Comparison of ENCODE assay signal across 16 cellular contexts in genomic region chr13:102657630-102658029, GRCh38. TPM values are rescaled to one million over a fixed set of nuclear protein-coding genes. Genes with fewer than 3 reads are reported as not detected.
DNase-seq lines count a peak whose midpoint lies in the region; ATAC-seq, FAIRE-seq and TF ChIP-seq lines count a peak whose summit lies in the region.
"Had no signal": no experiment of that assay in that cellular context is flagged by ENCODE, and none has a peak within 500 bp of the region (broad histone marks: within the 10 kb centered on the region; RNA-seq: fewer than 3 reads in every experiment).

No MANE protein-coding gene starts in this region.

- DNase-seq in H9 (no peak), cardiac fibroblast (ENCODE audit: low read depth in 2 of 2) (peak in 1 of 2 donors; percentile 9), mesothelial cell of epicardium (ENCODE audit: low spot score in 2 of 2, unreplicated experiment in 2 of 2) (no peak), NCI-H510A (lab: John Stamatoyannopoulos, UW) (no peak), GM12892 (ENCODE audit: insufficient read length) (no peak)
- DNase-seq: activated CD8-positive, alpha-beta memory T cell treated with anti-CD3 and anti-CD28 coated beads, Interleukin-2, amount 50 U/mL, for 48 hours; activated naive CD8-positive, alpha-beta T cell treated with anti-CD3 and anti-CD28 coated beads for 36 hours; Caco-2; left cardiac atrium; NCI-H187; NCI-H82 had no signal

- H4K20me1 ChIP-seq in BLaER1: peaks cover 26% of the 10 kb centered on the region
- H4K20me1 ChIP-seq in H9 (ENCODE audit: control insufficient read depth, insufficient read depth, insufficient read length): no peaks in the 10 kb centered on the region

- no peak overlapping the region for H3K27ac ChIP-seq in BLaER1
- H3K27ac ChIP-seq in H9 (ENCODE audit: insufficient read length, low read depth, low read length): no peak overlapping the region
- H3K27ac ChIP-seq: SK-N-MC had no signal

- H2BK120ac ChIP-seq in H9 (ENCODE audit: low read depth, low read length, poor library complexity, severe bottlenecking): no peak overlapping the region

- no peak overlapping the region for H4K8ac ChIP-seq in H9 (replicated peaks; ENCODE audit: insufficient read length, low read depth, low read length)

- H3K4me3 Mint-ChIP-seq in H9: no peak overlapping the region
- H3K4me3 Mint-ChIP-seq in mesothelial cell of epicardium: no peak overlapping the region
- H3K4me3 Mint-ChIP-seq: activated naive CD8-positive, alpha-beta T cell treated with anti-CD3 and anti-CD28 coated beads for 36 hours had no signal

- no peak overlapping the region for H4K5ac ChIP-seq in H9 (ENCODE audit: insufficient read length, low read depth, low read length)

- no peak overlapping the region for H2BK20ac ChIP-seq in H9 (ENCODE audit: low read depth, low read length, poor library complexity, severe bottlenecking)

- TF ChIP-seq CTCF in H9 (conservative IDR thresholded peaks at IDR 0.05): peak; percentile 44; the same call in 1 of the 3 replicates
- peak; percentile 34 for TF ChIP-seq CTCF in cardiac fibroblast (IDR thresholded peaks at IDR 0.05; ENCODE audit: low read depth, low read length)
- peak; percentile 23 for TF ChIP-seq CTCF in mesothelial cell of epicardium (IDR thresholded peaks at IDR 0.05; ENCODE audit: unreplicated experiment)

- H2AK5ac ChIP-seq in H9 (ENCODE audit: insufficient read length, low read length): no peak overlapping the region

- no peaks in the 10 kb centered on the region for H3K27me3 ChIP-seq in BLaER1
- H3K27me3 ChIP-seq in H9 (ENCODE audit: insufficient read depth, low read length): no peaks in the 10 kb centered on the region

- H3T11ph ChIP-seq in H9 (ENCODE audit: low read length): no peak overlapping the region

- H3K23ac ChIP-seq in H9 (ENCODE audit: insufficient read length, low read depth, low read length): no peak overlapping the region

- no CpG with 5 or more reads among the region's 6 CpGs for WGBS in H9 (ENCODE audit: extremely low coverage, insufficient read length, low lambda C conversion rate)

- no peak overlapping the region for H3K9ac ChIP-seq in BLaER1
- no peak overlapping the region for H3K9ac ChIP-seq in H9 (ENCODE audit: extremely low read depth, insufficient read length, low read length)

- no peaks in the 10 kb centered on the region for H3K4me1 Mint-ChIP-seq in H9
- no peaks in the 10 kb centered on the region for H3K4me1 Mint-ChIP-seq in mesothelial cell of epicardium
- H3K4me1 Mint-ChIP-seq: activated naive CD8-positive, alpha-beta T cell treated with anti-CD3 and anti-CD28 coated beads for 36 hours had no signal

- H4K91ac ChIP-seq in H9 (ENCODE audit: insufficient read length, low read depth, low read length): no peak overlapping the region

- H3K27ac Mint-ChIP-seq in H9 (no peak overlapping the region), mesothelial cell of epicardium (no peak overlapping the region)
- H3K27ac Mint-ChIP-seq: activated naive CD8-positive, alpha-beta T cell treated with anti-CD3 and anti-CD28 coated beads for 36 hours had no signal

- H2BK12ac ChIP-seq in H9 (ENCODE audit: insufficient read length, low read depth, low read length): no peak overlapping the region

- H3K79me1 ChIP-seq in H9 (ENCODE audit: insufficient read depth, low read depth, low read length, poor library complexity, severe bottlenecking): no peaks in the 10 kb centered on the region

- no peak overlapping the region for H2BK5ac ChIP-seq in H9 (ENCODE audit: insufficient read length, low read length)

- TF ChIP-seq POLR2A in GM12892 (IDR thresholded peaks at IDR 0.05; ENCODE audit: low read depth, low read length): no peak

- H3K36me3 ChIP-seq in BLaER1: peaks cover 68% of the 10 kb centered on the region

- no peak overlapping the region for H3K4ac ChIP-seq in H9 (ENCODE audit: low read depth, low read length)

- no peak overlapping the region for H3K14ac ChIP-seq in H9 (ENCODE audit: insufficient read depth, low read length)

- H3K4me3 ChIP-seq in BLaER1: no peak overlapping the region
- no peak overlapping the region for H3K4me3 ChIP-seq in cardiac fibroblast (replicated peaks in 1 of 2; ENCODE audit: low read depth in 2 of 2, low read length in 2 of 2)
- H3K4me3 ChIP-seq: SK-N-MC had no signal

- ATAC-seq in HG02840 (IDR thresholded peaks at IDR 0.05; ENCODE audit: low FRiP score, unreplicated experiment): no peak
- ATAC-seq: left cardiac atrium had no signal

- no peak for FAIRE-seq in GM12892 (lab: Jason Lieb, UNC)

- H3K4me1 ChIP-seq in BLaER1: peaks cover 21% of the 10 kb centered on the region
- no peaks in the 10 kb centered on the region for H3K4me1 ChIP-seq in H9 (ENCODE audit: insufficient read depth, low read length)

- H3K79me2 ChIP-seq in H9 (ENCODE audit: insufficient read depth, low read length): no peaks in the 10 kb centered on the region

- H3K4me2 ChIP-seq in BLaER1 (peak overlapping the region; percentile 67), H9 (ENCODE audit: insufficient read depth, insufficient read length, low read length) (no peak overlapping the region)

- peaks cover 25 to 50% (median 49%) of the 10 kb centered on the region in 3 experiments for H3K36me3 Mint-ChIP-seq in H9 (ENCODE audit: insufficient read depth in 1 of 3, low read depth in 3 of 3)
- H3K36me3 Mint-ChIP-seq in mesothelial cell of epicardium: peaks cover 43% of the 10 kb centered on the region

- no peaks in the 10 kb centered on the region for H3K9me3 Mint-ChIP-seq in H9
- H3K9me3 Mint-ChIP-seq in mesothelial cell of epicardium: peaks cover 21% of the 10 kb centered on the region

- H3K18ac ChIP-seq in H9 (ENCODE audit: insufficient read length, low read depth, low read length): no peak overlapping the region

- no peak overlapping the region for H2AFZ ChIP-seq in H9 (ENCODE audit: low read length)

- H3K9me3 ChIP-seq in BLaER1 (no peaks in the 10 kb centered on the region), H9 (ENCODE audit: control insufficient read depth, low read depth, low read length) (no peaks in the 10 kb centered on the region)

- H2BK15ac ChIP-seq in H9 (ENCODE audit: low read depth, low read length): no peak overlapping the region

- H3K23me2 ChIP-seq in H9 (ENCODE audit: insufficient read length, low read depth, low read length, poor library complexity, severe bottlenecking): no peaks in the 10 kb centered on the region

- H3K56ac ChIP-seq in H9 (ENCODE audit: insufficient read length, low read depth, low read length): no peak overlapping the region

- H3K27me3 Mint-ChIP-seq in H9 (ENCODE audit: low read depth): no peaks in the 10 kb centered on the region
- no peaks in the 10 kb centered on the region for H3K27me3 Mint-ChIP-seq in mesothelial cell of epicardium (ENCODE audit: low read depth)
- H3K27me3 Mint-ChIP-seq: activated naive CD8-positive, alpha-beta T cell treated with anti-CD3 and anti-CD28 coated beads for 36 hours had no signal

RNA-seq across cellular contexts. Expression of gene METTL21C, which starts 37.2 kb away (rescaled TPM):
- total RNA-seq in H9 (2021) (not detected in 2 replicates), mesothelial cell of epicardium (not detected in 3 replicates)
- not detected for polyA plus RNA-seq in GM12892 (2012; ENCODE audit: missing spikeins)
- total RNA-seq: activated naive CD8-positive, alpha-beta T cell treated with anti-CD3 and anti-CD28 coated beads for 36 hours; Caco-2; dermis microvascular lymphatic vessel endothelial cell; left cardiac atrium had no signal
- polyA plus RNA-seq: neural cell had no signal
